8 cellular contexts compared by ENCODE assay signal in genomic region chr18:11752116-11752911, GRCh38.
DNase-seq lines count a peak whose midpoint lies in the region; FAIRE-seq and TF ChIP-seq lines count a peak whose summit lies in the region.

No MANE protein-coding gene starts in this region.

- in situ Hi-C loops in ACHN (cut with HindIII; ENCODE audit: low pct_ligation_motif_present, low pct_unique_long_range_greater_than_20kb, low sequenced_read_pairs), result no loop called here

- TF ChIP-seq CTCF in bronchial epithelial cell (IDR thresholded peaks at IDR 0.05; ENCODE audit: insufficient read depth, low read length, severe bottlenecking), result no peak

- peaks cover 46% of the 10 kb centered on the region for H3K27me3 ChIP-seq in HUES64 (ENCODE audit: insufficient read depth, low read length)
- H3K27me3 ChIP-seq in bronchial epithelial cell (ENCODE audit: control insufficient read depth, insufficient read depth, low read length), result peaks cover 3% of the 10 kb centered on the region

- H3K27ac ChIP-seq in HUES64 (ENCODE audit: low read depth, low read length), result no peak overlapping the region

- H3K36me3 ChIP-seq in HUES64 (ENCODE audit: insufficient read depth, low read length) (no peaks in the 10 kb centered on the region), bronchial epithelial cell (ENCODE audit: control insufficient read depth, insufficient read depth, low read length) (no peaks in the 10 kb centered on the region)

- no peaks in the 10 kb centered on the region for H3K9me3 ChIP-seq in HUES64 (ENCODE audit: insufficient read depth, low read depth, low read length)

- 1% methylated on average over 64 of the region's 64 CpGs for WGBS in HUES64

- H3K4me1 ChIP-seq in HUES64 (ENCODE audit: insufficient read depth, low read length), result peaks cover 6% of the 10 kb centered on the region

- H3K4me3 ChIP-seq in HUES64 (ENCODE audit: low read length), result peak overlapping the region; percentile 51
- peak overlapping the region; percentile 28 for H3K4me3 ChIP-seq in bronchial epithelial cell (ENCODE audit: low read depth, low read length)

- peak; percentile 32 for DNase-seq in ACHN
- DNase-seq in bronchial epithelial cell (ENCODE audit: low read depth), result peak; percentile 22
- peak; percentile 30 to 32 for DNase-seq in lung microvascular endothelial cell (ENCODE audit: low read depth in 2 of 2)
- DNase-seq in NCI-H1436 (lab: John Stamatoyannopoulos, UW), result no peak
- DNase-seq in RCC 7860 (ENCODE audit: low spot score), result no peak
- DNase-seq in NCI-H187 (lab: John Stamatoyannopoulos, UW), result no peak
- DNase-seq in Ammon's horn (ENCODE audit: low spot score), result no peak

- FAIRE-seq in bronchial epithelial cell (lab: Jason Lieb, UNC) (no peak), RCC 7860 (lab: Jason Lieb, UNC) (no peak)

- H3K9ac ChIP-seq in HUES64 (ENCODE audit: low read depth, low read length), result peak overlapping the region; percentile 15; the same call in 1 of the 2 replicates

Comparison
In these comparisons a context has a peak if more than half of its experiments do, and no peak if none do; other contexts are left out.
1. DNase-seq: peak in ACHN (single experiment), bronchial epithelial cell (single experiment) and lung microvascular endothelial cell (2 of 2); none in NCI-H1436 (single experiment), RCC 7860 (single experiment), NCI-H187 (0 of 2) and Ammon's horn (single experiment).